Comparison of ENCODE assay signal across 9 cellular contexts in genomic region chr10:29535012-29535777, GRCh38.
DNase-seq lines count a peak whose midpoint lies in the region; TF ChIP-seq lines count a peak whose summit lies in the region.
"Had no signal": no experiment of that assay in that cellular context is flagged by ENCODE, and none has a peak within 500 bp of the region (broad histone marks: within the 10 kb centered on the region; RNA-seq: fewer than 3 reads in every experiment).

No MANE protein-coding gene starts in this region.

- in situ Hi-C loops in G401 (cut with HindIII; ENCODE audit: low sequenced_read_pairs) = no loop called here

- POLR2A ChIA-PET in activated CD4-positive, alpha-beta memory T cell treated with anti-CD3 and anti-CD28 coated beads, Interleukin-2, amount 10 ng/mL, durations not matched to agents 7 days and 5 days (lab: Charles Lee) = no interaction called here

- no CpG with 5 or more reads among the region's 11 CpGs for WGBS in neuronal stem cell (ENCODE audit: extremely low coverage in 2 of 2, insufficient read length in 2 of 2, insufficient replicate concordance in 1 of 2), 2 donors

- no peaks in the 10 kb centered on the region for H3K27me3 ChIP-seq in fibroblast of lung (ENCODE audit: control insufficient read depth, insufficient read depth, low read length)
- H3K27me3 ChIP-seq in neuronal stem cell (ENCODE audit: control insufficient read depth in 3 of 3, insufficient read depth in 3 of 3, low read depth in 1 of 3, low read length in 3 of 3) = no peaks in the 10 kb centered on the region

- H3K4me3 Mint-ChIP-seq in activated CD4-positive, alpha-beta memory T cell treated with anti-CD3 and anti-CD28 coated beads, Interleukin-2, amount 10 ng/mL, durations not matched to agents 7 days and 5 days = no peak overlapping the region

- H4K91ac ChIP-seq in neuronal stem cell (ENCODE audit: low read depth, low read length, poor library complexity) = no peak overlapping the region

- H3K9me3 ChIP-seq in fibroblast of lung (ENCODE audit: control insufficient read depth, insufficient read depth, low read depth, low read length) = no peaks in the 10 kb centered on the region
- H3K9me3 ChIP-seq in neuronal stem cell (replicated peaks in 1 of 2; ENCODE audit: control insufficient read depth in 2 of 2, insufficient read depth in 1 of 2, low read depth in 1 of 2, low read length in 2 of 2) = no peaks in the 10 kb centered on the region

- H3K36me3 ChIP-seq in fibroblast of lung (ENCODE audit: control insufficient read depth, insufficient read depth, low read length) (no peaks in the 10 kb centered on the region), neuronal stem cell (replicated peaks in 1 of 2; ENCODE audit: control insufficient read depth in 2 of 2, insufficient read depth in 2 of 2, low read length in 2 of 2) (peaks cover 0 to 4% of the 10 kb centered on the region in 2 donors)

- H3K27ac ChIP-seq in fibroblast of lung (ENCODE audit: insufficient read depth, low read length) (peak overlapping the region; percentile 31), neuronal stem cell (replicated peaks; ENCODE audit: low read length) (no peak overlapping the region)
- H3K27ac ChIP-seq: SK-N-MC had no signal

- no peaks in the 10 kb centered on the region for H3K79me1 ChIP-seq in neuronal stem cell (ENCODE audit: low read depth, low read length)

- H3K27me3 Mint-ChIP-seq in activated CD4-positive, alpha-beta memory T cell treated with anti-CD3 and anti-CD28 coated beads, Interleukin-2, amount 10 ng/mL, durations not matched to agents 7 days and 5 days = no peaks in the 10 kb centered on the region

- H3K4me3 ChIP-seq in fibroblast of lung (replicated peaks in 1 of 4; ENCODE audit: control extremely low read depth in 1 of 4, insufficient read depth in 1 of 4, low read depth in 3 of 4, low read length in 4 of 4) = peak overlapping the region; percentile 13 to 29 (median 24)
- H3K4me3 ChIP-seq in neuronal stem cell (ENCODE audit: low read length in 2 of 2) = no peak overlapping the region
- H3K4me3 ChIP-seq: SK-N-MC had no signal

- H3K4me2 ChIP-seq in fibroblast of lung (ENCODE audit: extremely low read depth, insufficient read depth, low read length) (peak overlapping the region; percentile 42), neuronal stem cell (ENCODE audit: insufficient read depth, low read length, poor library complexity, severe bottlenecking) (no peak overlapping the region)

- no peak overlapping the region for H2AK5ac ChIP-seq in neuronal stem cell (ENCODE audit: low read depth, low read length)

- peak; percentile 30 for DNase-seq in G401 (ENCODE audit: low spot score)
- DNase-seq in OCI-M1 (lab: John Stamatoyannopoulos, UW) = peak; percentile 33
- DNase-seq in fibroblast of lung (ENCODE audit: low read depth in 2 of 2) = peak; percentile 79 to 93
- DNase-seq in neuronal stem cell (ENCODE audit: low spot score) = no peak
- DNase-seq in activated effector memory CD4-positive, alpha-beta T cell treated with anti-CD3 and anti-CD28 coated beads, Interleukin-2, amount 50 U/mL, for 16 hours = no peak
- no peak for DNase-seq in AML-193 (lab: John Stamatoyannopoulos, UW)
- DNase-seq in SHP77 treated with DMSO at 0.1 percent for 48 hours (lab: John Stamatoyannopoulos, UW) = no peak
- DNase-seq in activated CD4-positive, alpha-beta memory T cell treated with anti-CD3 and anti-CD28 coated beads, Interleukin-2, amount 10 ng/mL, durations not matched to agents 7 days and 5 days = no peak

- H3K4me1 ChIP-seq in fibroblast of lung (ENCODE audit: control insufficient read depth, extremely low read depth, insufficient read depth, low read length) (peaks cover 5% of the 10 kb centered on the region), neuronal stem cell (ENCODE audit: control insufficient read depth in 2 of 2, insufficient read depth in 1 of 2, low read depth in 1 of 2, low read length in 2 of 2) (peaks cover 7 to 9% of the 10 kb centered on the region in 2 donors)

- H2BK12ac ChIP-seq in neuronal stem cell (ENCODE audit: low read length) = no peak overlapping the region

- H3K9me3 Mint-ChIP-seq in activated CD4-positive, alpha-beta memory T cell treated with anti-CD3 and anti-CD28 coated beads, Interleukin-2, amount 10 ng/mL, durations not matched to agents 7 days and 5 days = no peaks in the 10 kb centered on the region

- H3K9ac ChIP-seq in fibroblast of lung (ENCODE audit: insufficient read depth, low read length) = no peak overlapping the region
- no peak overlapping the region for H3K9ac ChIP-seq in neuronal stem cell (ENCODE audit: low read depth, low read length, poor library complexity)

- no peak overlapping the region for H3K18ac ChIP-seq in neuronal stem cell (ENCODE audit: low read length)

- H3K14ac ChIP-seq in neuronal stem cell (ENCODE audit: low read length) = no peak overlapping the region

- H3K4me1 Mint-ChIP-seq in activated CD4-positive, alpha-beta memory T cell treated with anti-CD3 and anti-CD28 coated beads, Interleukin-2, amount 10 ng/mL, durations not matched to agents 7 days and 5 days = peaks cover 3% of the 10 kb centered on the region

- no peaks in the 10 kb centered on the region for H3K79me2 ChIP-seq in fibroblast of lung (ENCODE audit: control insufficient read depth, insufficient read depth, low read length)

- H2AFZ ChIP-seq in fibroblast of lung (ENCODE audit: low read length) (no peak overlapping the region), neuronal stem cell (ENCODE audit: low read length) (peak overlapping the region; percentile 68)

- TF ChIP-seq CTCF in fibroblast of lung (conservative IDR thresholded peaks at IDR 0.05 in 1 of 2, IDR thresholded peaks at IDR 0.05 in 1 of 2; ENCODE audit: low read depth in 1 of 2, low read length in 2 of 2) = peak; percentile 93 to 95

- no peak overlapping the region for H2BK120ac ChIP-seq in neuronal stem cell (ENCODE audit: low read depth, low read length)

- no peaks in the 10 kb centered on the region for H3K36me3 Mint-ChIP-seq in activated CD4-positive, alpha-beta memory T cell treated with anti-CD3 and anti-CD28 coated beads, Interleukin-2, amount 10 ng/mL, durations not matched to agents 7 days and 5 days (ENCODE audit: low read depth)

- H2BK5ac ChIP-seq in neuronal stem cell (ENCODE audit: low read length) = no peak overlapping the region

- H2BK15ac ChIP-seq in neuronal stem cell (ENCODE audit: low read length) = no peak overlapping the region

- H4K8ac ChIP-seq in neuronal stem cell (ENCODE audit: low read depth, low read length) = no peak overlapping the region

- H3K27ac Mint-ChIP-seq in activated CD4-positive, alpha-beta memory T cell treated with anti-CD3 and anti-CD28 coated beads, Interleukin-2, amount 10 ng/mL, durations not matched to agents 7 days and 5 days = no peak overlapping the region

- H3K23ac ChIP-seq in neuronal stem cell (ENCODE audit: low read depth, low read length, poor library complexity) = no peak overlapping the region

- H3K4ac ChIP-seq in neuronal stem cell (ENCODE audit: low read length) = no peak overlapping the region

- CTCF ChIA-PET in activated CD4-positive, alpha-beta memory T cell treated with anti-CD3 and anti-CD28 coated beads, Interleukin-2, amount 10 ng/mL, durations not matched to agents 7 days and 5 days (lab: Charles Lee) = interaction anchor here (0.9 to 1.4 kb wide), 3 partner anchors 12 to 22 kb away, joined by 3 to 4 read pairs (median 3); no protein-coding TSS in a partner anchor

- no peaks in the 10 kb centered on the region for H4K20me1 ChIP-seq in fibroblast of lung (ENCODE audit: control insufficient read depth, extremely low read depth, insufficient read depth, low read length)

Comparison
In these comparisons a context has a peak if more than half of its experiments do, and no peak if none do; other contexts are left out.
1. DNase-seq: peak in G401 (single experiment), OCI-M1 (single experiment) and fibroblast of lung (2 of 2); none in neuronal stem cell (single experiment), activated effector memory CD4-positive, alpha-beta T cell treated with anti-CD3 and anti-CD28 coated beads, Interleukin-2, amount 50 U/mL, for 16 hours (single experiment), AML-193 (0 of 2), SHP77 treated with DMSO at 0.1 percent for 48 hours (single experiment) and activated CD4-positive, alpha-beta memory T cell treated with anti-CD3 and anti-CD28 coated beads, Interleukin-2, amount 10 ng/mL, durations not matched to agents 7 days and 5 days (single experiment).
2. H3K4me3 ChIP-seq: peak in fibroblast of lung (4 of 4); none in neuronal stem cell (0 of 2).